In the genomic region with DNA sequence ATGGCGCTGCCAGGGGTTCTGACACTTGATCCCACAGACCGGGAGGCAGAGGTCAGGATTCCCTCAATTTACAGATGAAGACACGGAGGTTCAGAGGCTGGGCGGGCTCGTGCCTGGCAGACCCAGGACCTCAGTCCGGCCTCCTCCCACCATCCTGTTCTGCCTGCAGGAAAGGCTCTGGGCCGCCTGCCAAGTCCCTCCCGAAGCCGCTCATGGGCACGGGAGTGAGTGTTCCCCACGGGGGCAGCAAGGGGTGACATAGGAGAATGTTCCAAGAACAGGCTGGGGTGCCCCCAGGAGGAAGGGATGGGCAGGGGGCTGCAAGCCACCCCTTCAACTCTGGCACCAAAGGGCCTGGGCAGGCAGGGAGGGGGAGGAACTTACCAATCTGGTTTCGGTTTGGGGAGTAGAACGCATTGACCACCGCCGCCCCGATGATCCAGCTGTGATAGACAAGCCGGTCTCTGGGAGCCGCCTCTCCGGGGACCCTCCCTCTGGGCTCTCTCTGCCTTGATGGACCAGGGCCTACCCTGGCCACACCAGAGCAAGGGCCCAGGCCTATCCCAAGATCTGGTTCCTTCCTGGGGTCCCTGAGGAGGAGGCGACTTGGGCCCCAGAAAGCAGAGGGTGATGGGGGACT, we compare ENCODE assay signal across 11 cellular contexts. TPM values are rescaled to one million over a fixed set of nuclear protein-coding genes. Genes with fewer than 3 reads are reported as not detected.
DNase-seq lines count a peak whose midpoint lies in the region; ATAC-seq, FAIRE-seq and TF ChIP-seq lines count a peak whose summit lies in the region.
"Had no signal": no experiment of that assay in that cellular context is flagged by ENCODE, and none has a peak within 500 bp of the region (broad histone marks: within the 10 kb centered on the region; RNA-seq: fewer than 3 reads in every experiment).

No MANE protein-coding gene starts in this region.

- H4K5ac ChIP-seq in IMR-90 (ENCODE audit: low read depth, low read length): no peak overlapping the region

- H3K56ac ChIP-seq in IMR-90 (ENCODE audit: extremely low read depth, insufficient read depth, low read length): no peak overlapping the region

- no peak overlapping the region for H3K9ac ChIP-seq in IMR-90 (ENCODE audit: low read depth, low read length)

- H3K27me3 ChIP-seq in IMR-90 (ENCODE audit: control insufficient read depth, insufficient read depth, low read length) (no peaks in the 10 kb centered on the region; the same call in 1 of the 2 replicates), GM23338 (ENCODE audit: insufficient read depth) (no peaks in the 10 kb centered on the region)

- H2BK15ac ChIP-seq in IMR-90 (ENCODE audit: low read depth, low read length): no peak overlapping the region

- CTCF ChIA-PET in IMR-90 (lab: Yijun Ruan, JAX): no interaction called here

- H2AK9ac ChIP-seq in IMR-90 (replicated peaks; ENCODE audit: low read depth, low read length, poor library complexity): no peak overlapping the region

- H3K4me2 ChIP-seq in IMR-90 (ENCODE audit: low read depth, low read length) (no peak overlapping the region), GM23338 (no peak overlapping the region)

- H3K4me3 ChIP-seq in AG10803 (ENCODE audit: low read length): no peak overlapping the region
- H3K4me3 ChIP-seq in IMR-90 (ENCODE audit: insufficient read depth, low read depth, low read length): no peak overlapping the region
- no peak overlapping the region for H3K4me3 ChIP-seq in choroid plexus epithelial cell (ENCODE audit: low read depth, low read length)
- no peak overlapping the region for H3K4me3 ChIP-seq in GM23338

- no peak for TF ChIP-seq RAD21 in IMR-90 (IDR thresholded peaks at IDR 0.05; ENCODE audit: low read length)

- H3K9me3 Mint-ChIP-seq in GM23338: peaks cover 18% of the 10 kb centered on the region

- peaks cover 15% of the 10 kb centered on the region; the same call in 2 of the 3 replicates for H3K36me3 Mint-ChIP-seq in GM23338 (ENCODE audit: low read depth)

- POLR2A ChIA-PET in IMR-90 (lab: Charles Lee; ENCODE audit: unreplicated experiment): no interaction called here

- DNase-seq in AG10803 (ENCODE audit: low read depth) (peak; percentile 16), IMR-90 (no peak), choroid plexus epithelial cell (ENCODE audit: low read depth) (peak; percentile 18), lung microvascular endothelial cell (ENCODE audit: low read depth in 2 of 2) (peak; percentile 61 to 78), frontal cortex (ENCODE audit: low spot score in 2 of 2) (no peak), GM23338 (ENCODE audit: low spot score) (no peak), superior temporal gyrus (ENCODE audit: extremely low spot score) (no peak)
- DNase-seq: amniotic stem cell, NCI-H1694 treated with DMSO at 0.1 percent for 48 hours had no signal

- H2BK20ac ChIP-seq in IMR-90 (ENCODE audit: low read depth, low read length): no peak overlapping the region

- H3K9me3 ChIP-seq in IMR-90 (ENCODE audit: control insufficient read depth, insufficient read depth, low read length): 0 out of 2 replicates have a peak, but pooled peaks cover 2% of the 10 kb centered on the region

- H3K79me2 ChIP-seq in GM23338 (replicated peaks; ENCODE audit: insufficient read depth): no peaks in the 10 kb centered on the region

- in situ Hi-C loops in IMR-90 (cut with MboI; ENCODE audit: low sequenced_read_pairs): no loop called here

- no peaks in the 10 kb centered on the region for H3K9me1 ChIP-seq in IMR-90 (ENCODE audit: insufficient read depth, low read length)

- H3K27me3 Mint-ChIP-seq in GM23338 (ENCODE audit: insufficient read depth, low read depth, poor library complexity): peaks cover 6% of the 10 kb centered on the region

- H3K23ac ChIP-seq in IMR-90 (ENCODE audit: low read depth, low read length): no peak overlapping the region

- no peak overlapping the region for H3K14ac ChIP-seq in IMR-90 (replicated peaks; ENCODE audit: low read depth, low read length)

- H3K18ac ChIP-seq in IMR-90 (ENCODE audit: low read depth, low read length): no peak overlapping the region

- H3K36me3 ChIP-seq in IMR-90 (ENCODE audit: control insufficient read depth, insufficient read depth, low read length): no peaks in the 10 kb centered on the region; the same call in 1 of the 2 replicates
- H3K36me3 ChIP-seq in GM23338 (ENCODE audit: insufficient read depth): no peaks in the 10 kb centered on the region

- no peaks in the 10 kb centered on the region for H3K4me1 Mint-ChIP-seq in GM23338

- peak overlapping the region; percentile 78 for H2AFZ ChIP-seq in IMR-90 (replicated peaks; ENCODE audit: low read length, poor library complexity)
- H2AFZ ChIP-seq in GM23338: no peak overlapping the region

- dilution Hi-C loops in IMR-90 (cut with HindIII; ENCODE audit: low sequenced_read_pairs, unreplicated experiment): no loop called here

- H3F3A ChIP-seq in GM23338 (replicated peaks; ENCODE audit: low read depth): no peaks in the 10 kb centered on the region

- ATAC-seq in IMR-90 (ENCODE audit: low read depth) (peak; percentile 28; the same call in 1 of the 2 replicates), GM18907 (IDR thresholded peaks at IDR 0.05; ENCODE audit: unreplicated experiment) (no peak), GM23338 (no peak)

- BruUV-seq in IMR-90 (replicated peaks; lab: Mats Ljungman, UMichigan): no TSS peak

- no peaks in the 10 kb centered on the region for H3K79me1 ChIP-seq in IMR-90 (ENCODE audit: low read depth in 1 of 2, low read length in 2 of 2)

- H3K27ac ChIP-seq in IMR-90 (ENCODE audit: insufficient read depth, low read length) (no peak overlapping the region), GM23338 (ENCODE audit: low read depth) (no peak overlapping the region)

- no peak overlapping the region for H3K4me3 Mint-ChIP-seq in GM23338

- H2BK120ac ChIP-seq in IMR-90 (ENCODE audit: low read depth, low read length): no peak overlapping the region

- H3K4me1 ChIP-seq in IMR-90 (ENCODE audit: control insufficient read depth, insufficient read depth, low read length) (no peaks in the 10 kb centered on the region; the same call in 1 of the 2 replicates), GM23338 (ENCODE audit: insufficient read depth) (no peaks in the 10 kb centered on the region)

- intact Hi-C loops in IMR-90 (cut with micrococcal nuclease): no loop called here

- no peaks in the 10 kb centered on the region for H3K9me2 ChIP-seq in GM23338 (ENCODE audit: insufficient read depth)

- H4K20me1 ChIP-seq in IMR-90 (ENCODE audit: insufficient read depth, low read length) (no peaks in the 10 kb centered on the region), GM23338 (replicated peaks; ENCODE audit: insufficient read depth) (no peaks in the 10 kb centered on the region)

- H3K4ac ChIP-seq in IMR-90 (ENCODE audit: low read depth, low read length): no peak overlapping the region

- FAIRE-seq in frontal cortex (lab: Jason Lieb, UNC): no peak
- FAIRE-seq: urothelium cell line had no signal

- H2AK5ac ChIP-seq in IMR-90 (ENCODE audit: low read depth, low read length): no peak overlapping the region

- no peak for TF ChIP-seq POLR2A in IMR-90 (IDR thresholded peaks at IDR 0.05; ENCODE audit: low read depth, low read length)

- no peak overlapping the region for H4K91ac ChIP-seq in IMR-90 (ENCODE audit: insufficient read depth, low read depth, low read length)

- H2BK5ac ChIP-seq in IMR-90 (ENCODE audit: low read depth, low read length, poor library complexity, severe bottlenecking): no peak overlapping the region

- TF ChIP-seq CTCF in AG10803 (conservative IDR thresholded peaks at IDR 0.05; ENCODE audit: low read length) (no peak), IMR-90 (conservative IDR thresholded peaks at IDR 0.05; ENCODE audit: low read depth, low read length) (no peak), choroid plexus epithelial cell (conservative IDR thresholded peaks at IDR 0.05; ENCODE audit: low read depth, low read length) (no peak), GM23338 (conservative IDR thresholded peaks at IDR 0.05; ENCODE audit: low read depth in 2 of 2) (no peak)

- H4K8ac ChIP-seq in IMR-90 (ENCODE audit: low read depth in 2 of 2, low read length in 2 of 2): no peak overlapping the region

- 87% methylated on average over 8 of the region's 20 CpGs; no CpG with 5 or more reads in 1 of the 2 experiments for WGBS in IMR-90 (ENCODE audit: extremely low coverage in 2 of 2, insufficient read length in 1 of 2), 2 experiments

- H3K27ac Mint-ChIP-seq in GM23338: no peak overlapping the region

TF ChIP-seq in IMR-90, 13 proteins besides CTCF, POLR2A, EP300 and RAD21 (continues in another document):
- TF ChIP-seq SMC3 (IDR thresholded peaks at IDR 0.05; ENCODE audit: low read depth, low read length) (no peak), NFE2L2 (IDR thresholded peaks at IDR 0.05; ENCODE audit: low read depth, low read length) (no peak), FOS (IDR thresholded peaks at IDR 0.05; ENCODE audit: low read depth, low read length) (no peak)

RNA-seq across cellular contexts. Expression of a gene that starts 7.5 kb away (rescaled TPM):
- total RNA-seq in IMR-90 (2012; rRNA removed) (8.1 and 10.9 TPM in 2 replicates), lung microvascular endothelial cell (37.5 and 67.7 TPM in 2 replicates), frontal cortex (12.6 TPM)
- polyA plus RNA-seq in IMR-90 (2012; rRNA removed) (22.3 and 23.0 TPM in 2 replicates), GM23338 (2016; fragmentation: Nextera tagmentation; extraction: Ambion mirVana) (25.5 and 25.6 TPM in 2 replicates)
- polyA plus RNA-seq in IMR-90 (2012; cell fraction: cytosol; rRNA removed): 23.1 and 35.9 TPM in 2 replicates
- polyA plus RNA-seq in IMR-90 (2012; cell fraction: nucleus; rRNA removed; ENCODE audit: low replicate concordance): 23.6 and 41.8 TPM in 2 replicates
- total RNA-seq in GM23338 (2014; rRNA removed; shearing (Covaris generic)): 35.1 and 44.0 TPM in 2 replicates

RNA-seq across cellular contexts. Expression of a gene that starts 38.0 kb away (rescaled TPM):
- 1.3 and 1.7 TPM in 2 replicates for total RNA-seq in IMR-90 (2012; rRNA removed)
- polyA plus RNA-seq in IMR-90 (2012; rRNA removed): 4.2 and 4.6 TPM in 2 replicates
- 3.1 and 5.7 TPM in 2 replicates for polyA plus RNA-seq in IMR-90 (2012; cell fraction: cytosol; rRNA removed)
- 32.3 and 65.2 TPM in 2 replicates for polyA plus RNA-seq in IMR-90 (2012; cell fraction: nucleus; rRNA removed; ENCODE audit: low replicate concordance)
- total RNA-seq in lung microvascular endothelial cell: 55.8 and 177 TPM in 2 replicates
- 2.4 TPM for total RNA-seq in frontal cortex
- 0.85 TPM in 1 of 2 replicates, not detected in the other for total RNA-seq in GM23338 (2014; rRNA removed; shearing (Covaris generic))
- polyA plus RNA-seq in GM23338 (2016; fragmentation: Nextera tagmentation; extraction: Ambion mirVana): not detected in 2 replicates

RNA-seq across cellular contexts. Expression of a gene that starts 38.7 kb away (rescaled TPM):
- total RNA-seq in IMR-90 (2012; rRNA removed): under 0.01 TPM in 2 replicates
- 0.12 and 0.20 TPM in 2 replicates for polyA plus RNA-seq in IMR-90 (2012; rRNA removed)
- polyA plus RNA-seq in IMR-90 (2012; cell fraction: cytosol; rRNA removed): 0.11 TPM in 1 of 2 replicates, not detected in the other
- polyA plus RNA-seq in IMR-90 (2012; cell fraction: nucleus; rRNA removed; ENCODE audit: low replicate concordance): 0.47 and 0.96 TPM in 2 replicates
- total RNA-seq in lung microvascular endothelial cell: 1.4 and 2.8 TPM in 2 replicates
- total RNA-seq in frontal cortex: 7.3 TPM
- total RNA-seq in GM23338 (2014; rRNA removed; shearing (Covaris generic)): 0.43 and 0.90 TPM in 2 replicates
- 0.57 and 0.71 TPM in 2 replicates for polyA plus RNA-seq in GM23338 (2016; fragmentation: Nextera tagmentation; extraction: Ambion mirVana)

Comparison
In these comparisons a context has a peak if more than half of its experiments do, and no peak if none do; other contexts are left out.
1. DNase-seq: peak in AG10803 (single experiment), choroid plexus epithelial cell (single experiment) and lung microvascular endothelial cell (2 of 2); none in IMR-90 (single experiment), frontal cortex (0 of 2), GM23338 (single experiment) and superior temporal gyrus (single experiment).
2. RNA of a gene that starts 38.0 kb away (total RNA-seq): 55.8 to 177 TPM in lung microvascular endothelial cell; 2.4 TPM in frontal cortex (single experiment), 1.3 to 1.7 TPM in IMR-90 and 0.85 TPM in GM23338; every median in the first group is over 10 times any median in the second.